14 cellular contexts compared by ENCODE assay signal in the genomic region with DNA sequence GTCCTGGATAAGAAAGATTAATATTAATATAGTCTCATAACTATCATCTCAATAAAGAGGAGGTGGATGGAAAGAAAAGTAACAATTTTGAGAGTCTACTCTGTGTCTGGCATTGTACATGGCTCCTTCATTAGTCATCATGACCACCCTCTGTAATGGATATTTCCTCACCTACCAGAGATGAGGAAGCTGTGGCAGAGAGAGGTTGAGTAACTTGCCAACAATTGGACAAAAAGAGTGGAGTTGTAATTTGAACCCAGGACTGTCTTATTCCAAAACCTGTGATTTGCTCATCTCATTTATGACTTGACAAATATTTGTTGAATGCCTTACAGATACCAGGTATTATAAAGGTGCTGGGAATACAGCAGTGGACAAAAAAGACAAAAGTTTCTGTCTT. TPM values are rescaled to one million over a fixed set of nuclear protein-coding genes. Genes with fewer than 3 reads are reported as not detected.
DNase-seq lines count a peak whose midpoint lies in the region; ATAC-seq and TF ChIP-seq lines count a peak whose summit lies in the region.
"Had no signal": no experiment of that assay in that cellular context is flagged by ENCODE, and none has a peak within 500 bp of the region (broad histone marks: within the 10 kb centered on the region; RNA-seq: fewer than 3 reads in every experiment).

No MANE protein-coding gene starts in this region.

- no peak overlapping the region for H3K4me3 ChIP-seq in suprapubic skin
- H3K4me3 ChIP-seq: BLaER1, cardiac muscle cell had no signal

- peaks cover 13% of the 10 kb centered on the region for H3K4me1 ChIP-seq in foreskin keratinocyte
- H3K4me1 ChIP-seq in suprapubic skin: peaks cover 28% of the 10 kb centered on the region

- no peak for TF ChIP-seq CTCF in foreskin keratinocyte (conservative IDR thresholded peaks at IDR 0.05)
- TF ChIP-seq CTCF in omental fat pad (IDR thresholded peaks at IDR 0.05): no peak
- TF ChIP-seq CTCF in suprapubic skin (IDR thresholded peaks at IDR 0.05): no peak

- no peaks in the 10 kb centered on the region for H3K27me3 ChIP-seq in foreskin keratinocyte
- H3K27me3 ChIP-seq in suprapubic skin: no peaks in the 10 kb centered on the region
- H3K27me3 ChIP-seq: BLaER1, cardiac muscle cell had no signal

- no peak for TF ChIP-seq POLR2A in suprapubic skin (IDR thresholded peaks at IDR 0.05)

- H3K27ac ChIP-seq in foreskin keratinocyte (no peak overlapping the region), suprapubic skin (no peak overlapping the region)
- H3K27ac ChIP-seq: BLaER1 had no signal

- DNase-seq in CD1c-positive myeloid dendritic cell (ENCODE audit: extremely low spot score) (peak; percentile 57), LHCN-M2 (ENCODE audit: low read depth) (peak; percentile 65), SKM-1 (lab: John Stamatoyannopoulos, UW; ENCODE audit: unreplicated experiment) (peak; percentile 82), foreskin keratinocyte (peak; percentile 74 to 87), omental fat pad (ENCODE audit: low spot score) (no peak), NCI-H2171 (lab: John Stamatoyannopoulos, UW) (no peak), suprapubic skin (ENCODE audit: low spot score in 2 of 2) (no peak)
- DNase-seq: activated CD4-positive, alpha-beta T cell treated with anti-CD3 and anti-CD28 coated beads for 4 hours; NCI-H524 treated with DMSO at 0.1 percent for 48 hours; stimulated activated CD4-positive, alpha-beta T cell treated with anti-CD3 and anti-CD28 coated beads, Interleukin-4, amount 100 ng/mL, for 1 hour; stimulated activated naive CD4-positive, alpha-beta T cell treated with Interleukin-2 at 50 U/mL for 16 hours had no signal

- H3K9me3 ChIP-seq in suprapubic skin: no peaks in the 10 kb centered on the region
- H3K9me3 ChIP-seq: BLaER1 had no signal

- no peak for TF ChIP-seq EP300 in suprapubic skin (IDR thresholded peaks at IDR 0.05)

- peak; percentile 31 for ATAC-seq in foreskin keratinocyte
- no peak for ATAC-seq in HG02970 (IDR thresholded peaks at IDR 0.05; ENCODE audit: low FRiP score, unreplicated experiment)
- no peak for ATAC-seq in omental fat pad (ENCODE audit: low FRiP score)

- H3K36me3 ChIP-seq in suprapubic skin: no peaks in the 10 kb centered on the region
- H3K36me3 ChIP-seq: BLaER1, cardiac muscle cell had no signal

RNA-seq across cellular contexts. Expression of gene IDE, which starts 2.1 kb away (rescaled TPM):
- total RNA-seq in LHCN-M2 (2014; rRNA removed) (25.3 and 27.0 TPM in 2 replicates), foreskin keratinocyte (27.9 and 28.0 TPM in 2 replicates), omental fat pad (10 to 100 TPM; 17.4 to 42.7 (median 21.8) TPM), suprapubic skin (100 to 1,000 TPM; 107 to 300 (median 185) TPM)
- polyA plus RNA-seq in LHCN-M2 (2012): 9.2 TPM
- 8.3 and 9.9 TPM in 2 replicates for polyA plus RNA-seq in foreskin keratinocyte

RNA-seq across cellular contexts. Expression of gene KIF11, which starts 17.0 kb away (rescaled TPM):
- total RNA-seq in LHCN-M2 (2014; rRNA removed) (61.3 and 66.2 TPM in 2 replicates), foreskin keratinocyte (34.1 and 41.5 TPM in 2 replicates), omental fat pad (1 to 10 TPM in 1 of 4 donors, under 1 TPM in 3; 0.37 to 2.2 (median 0.69) TPM), suprapubic skin (1 to 10 TPM; 3.1 to 5.4 (median 4.1) TPM)
- polyA plus RNA-seq in LHCN-M2 (2012): 8.7 TPM
- polyA plus RNA-seq in foreskin keratinocyte: 10.7 and 14.6 TPM in 2 replicates

Comparison
In these comparisons a context has a peak if more than half of its experiments do, and no peak if none do; other contexts are left out.
1. DNase-seq: peak in CD1c-positive myeloid dendritic cell (single experiment), LHCN-M2 (single experiment), SKM-1 (single experiment) and foreskin keratinocyte (2 of 2); none in omental fat pad (single experiment), NCI-H2171 (single experiment) and suprapubic skin (0 of 2).